20 cellular contexts compared by ENCODE assay signal in genomic region chr19:28706693-28707092, GRCh38.
"Had no signal": no experiment of that assay in that cellular context is flagged by ENCODE, and none has a peak within 500 bp of the region (broad histone marks: within the 10 kb centered on the region; RNA-seq: fewer than 3 reads in every experiment).

No MANE protein-coding gene starts in this region.

- H2AFZ ChIP-seq: neural progenitor cell had no signal

- H3K4me1 ChIP-seq: neural progenitor cell, upper lobe of left lung, vagina had no signal

- DNase-seq: erythroblast; foreskin melanocyte; head of caudate nucleus; hypothalamus; islet precursor cell; left colon; left ventricle myocardium superior; mesenchymal stem cell; midbrain; nucleus accumbens; ovary; right cardiac atrium; stimulated activated CD4-positive, alpha-beta T cell treated with anti-CD3 and anti-CD28 coated beads, Interleukin-2, amount 100 ng/mL, for 48 hours; stimulated activated naive CD4-positive, alpha-beta T cell treated with Interleukin-2 at 50 U/mL for 16 hours; upper lobe of left lung had no signal

- H3K9ac ChIP-seq: neural progenitor cell had no signal

- H3K4me2 ChIP-seq: neural progenitor cell, smooth muscle cell had no signal

- H3K27me3 ChIP-seq: neural progenitor cell, ovary, upper lobe of left lung, vagina had no signal

- H3K4me3 ChIP-seq: lung, neural progenitor cell, ovary, smooth muscle cell, upper lobe of left lung, vagina had no signal

- ATAC-seq: left colon; left ventricle myocardium superior; natural killer cell treated with Interleukin-12 subunit alpha and Interleukin-12 subunit beta and Interleukin-15 and Interleukin-18, amount 100 ng/mL, for 72 hours; right cardiac atrium had no signal

- H3K36me3 ChIP-seq: neural progenitor cell, ovary, upper lobe of left lung, vagina had no signal

- H3K27ac ChIP-seq: neural progenitor cell, ovary, upper lobe of left lung, vagina had no signal

- H3K9me3 ChIP-seq: ovary, upper lobe of left lung, vagina had no signal
